In genomic region chr7:33905389-33906032, GRCh38 we compare ENCODE assay signal across 8 cellular contexts. TPM values are rescaled to one million over a fixed set of nuclear protein-coding genes. Genes with fewer than 3 reads are reported as not detected.
A peak's percentile ranks its signal among the peaks of the same experiment; 100 is the strongest.
DNase-seq lines count a peak whose midpoint lies in the region; ATAC-seq lines count a peak whose summit lies in the region.

Gene BMPER, plus strand, starts transcription at chr7:33905539. Its CDS starts 75 bp downstream, at chr7:33905614.

- H3K27ac ChIP-seq in ACC112 (ENCODE audit: low read depth, low read length), result peak within 1 kb of the TSS; percentile 85
- no peak within 1 kb of the TSS for H3K27ac ChIP-seq in ectodermal cell (ENCODE audit: insufficient read depth, low read depth, low read length, poor library complexity, severe bottlenecking)
- no peak within 1 kb of the TSS for H3K27ac ChIP-seq in mesenchymal stem cell (ENCODE audit: low read length, poor library complexity, severe bottlenecking)
- no peak within 1 kb of the TSS for H3K27ac ChIP-seq in thymus (ENCODE audit: low read depth)

- H3K23ac ChIP-seq in mesenchymal stem cell (ENCODE audit: low read length in 2 of 2), result peak within 1 kb of the TSS in 1 of 2 experiments; percentile 99

- peak within 1 kb of the TSS; percentile 38 for H2BK120ac ChIP-seq in mesenchymal stem cell (ENCODE audit: low read depth, low read length)

- 1% methylated on average over 38 to 41 of the region's 47 CpGs for WGBS in ectodermal cell, 2 experiments
- WGBS in mesenchymal stem cell, result 1% methylated on average over 18 of the region's 47 CpGs
- WGBS in thymus, result 3% methylated on average over 45 of the region's 47 CpGs

- peak within 1 kb of the TSS; percentile 40 to 41 for H3K4ac ChIP-seq in mesenchymal stem cell (ENCODE audit: low read depth in 1 of 2, low read length in 2 of 2)

- H3K4me1 ChIP-seq in ACC112 (ENCODE audit: control insufficient read depth, insufficient read depth, low read length, unreplicated experiment) (peaks cover 35% of the 10 kb centered on the region), ectodermal cell (ENCODE audit: control insufficient read depth, insufficient read depth, low read length) (no peaks in the 10 kb centered on the region), mesenchymal stem cell (ENCODE audit: control insufficient read depth, insufficient read depth, low read depth, low read length) (peaks cover 12% of the 10 kb centered on the region), thymus (ENCODE audit: control insufficient read depth, insufficient read depth, low read length) (no peaks in the 10 kb centered on the region)

- H2AK5ac ChIP-seq in mesenchymal stem cell (ENCODE audit: low read length, severe bottlenecking), result no peak within 1 kb of the TSS

- no peaks in the 10 kb centered on the region for H3K79me1 ChIP-seq in mesenchymal stem cell (replicated peaks; ENCODE audit: low read length, poor library complexity, severe bottlenecking)

- H3K9me3 ChIP-seq in ectodermal cell (ENCODE audit: control insufficient read depth, low read length) (no peaks in the 10 kb centered on the region), mesenchymal stem cell (ENCODE audit: control insufficient read depth, low read length) (no peaks in the 10 kb centered on the region), thymus (ENCODE audit: control insufficient read depth) (no peaks in the 10 kb centered on the region)

- H3K79me2 ChIP-seq in ACC112 (ENCODE audit: control insufficient read depth, insufficient read depth, low read length, unreplicated experiment), result peaks cover 19% of the 10 kb centered on the region

- H3K27me3 ChIP-seq in ACC112 (ENCODE audit: insufficient read depth, low read length) (no peaks in the 10 kb centered on the region), ectodermal cell (ENCODE audit: control insufficient read depth, insufficient read depth, low read length, poor library complexity, severe bottlenecking) (peaks cover 62% of the 10 kb centered on the region), mesenchymal stem cell (ENCODE audit: control insufficient read depth in 1 of 2, insufficient read depth in 1 of 2, low read length in 2 of 2) (peaks cover 0 to 32% of the 10 kb centered on the region in 2 experiments), thymus (ENCODE audit: control insufficient read depth, insufficient read depth) (peaks cover 34% of the 10 kb centered on the region)

- H2BK12ac ChIP-seq in mesenchymal stem cell (ENCODE audit: low read length in 2 of 2), result peak within 1 kb of the TSS in 1 of 2 experiments; percentile 75

- ATAC-seq in HG03135 (IDR thresholded peaks at IDR 0.05; ENCODE audit: unreplicated experiment) (no peak), GM21381 (IDR thresholded peaks at IDR 0.05; ENCODE audit: unreplicated experiment) (no peak)

- H2BK5ac ChIP-seq in mesenchymal stem cell (ENCODE audit: low read depth, low read length, poor library complexity, severe bottlenecking), result no peak within 1 kb of the TSS

- H3K4me3 ChIP-seq in ACC112 (ENCODE audit: low read depth, low read length), result peak within 1 kb of the TSS; percentile 93
- H3K4me3 ChIP-seq in ectodermal cell (ENCODE audit: insufficient read depth, low read depth, low read length), result peak within 1 kb of the TSS; percentile 58
- H3K4me3 ChIP-seq in mesenchymal stem cell (ENCODE audit: insufficient read depth in 1 of 2, low read depth in 1 of 2, low read length in 2 of 2), result peak within 1 kb of the TSS; percentile 67 to 91
- peak within 1 kb of the TSS; percentile 38 for H3K4me3 ChIP-seq in thymus (ENCODE audit: low read length)

- H3K18ac ChIP-seq in mesenchymal stem cell (ENCODE audit: low read depth in 1 of 2, low read length in 2 of 2), result peak within 1 kb of the TSS; percentile 33 to 93

- peak within 1 kb of the TSS; percentile 98 for H3K9ac ChIP-seq in mesenchymal stem cell (ENCODE audit: low read length)

- peak within 1 kb of the TSS; percentile 64 for H4K91ac ChIP-seq in mesenchymal stem cell (ENCODE audit: low read length)

- H2AFZ ChIP-seq in ACC112 (ENCODE audit: low read length, unreplicated experiment) (peak within 1 kb of the TSS; percentile 88), mesenchymal stem cell (ENCODE audit: low read depth, low read length) (peak within 1 kb of the TSS; percentile 88)

- H2BK15ac ChIP-seq in mesenchymal stem cell (ENCODE audit: low read depth, poor library complexity, severe bottlenecking), result no peak within 1 kb of the TSS

- H4K8ac ChIP-seq in mesenchymal stem cell (ENCODE audit: low read length), result peak within 1 kb of the TSS; percentile 65

- H3K36me3 ChIP-seq in ACC112 (ENCODE audit: insufficient read depth, low read length) (no peaks in the 10 kb centered on the region), ectodermal cell (ENCODE audit: control insufficient read depth, insufficient read depth, low read length) (no peaks in the 10 kb centered on the region), mesenchymal stem cell (ENCODE audit: control insufficient read depth in 1 of 2, insufficient read depth in 2 of 2, low read depth in 1 of 2, low read length in 2 of 2) (peaks cover 0 to 37% of the 10 kb centered on the region in 2 experiments), thymus (ENCODE audit: control insufficient read depth, insufficient read depth) (no peaks in the 10 kb centered on the region)

- H3K4me2 ChIP-seq in mesenchymal stem cell (ENCODE audit: low read length, poor library complexity, severe bottlenecking), result peak within 1 kb of the TSS; percentile 99

- DNase-seq in H4 (ENCODE audit: low spot score), result peak; percentile 45
- peak; percentile 50 for DNase-seq in RPMI7951 (ENCODE audit: low read depth)
- DNase-seq in mesenchymal stem cell, result peak; percentile 39

- peak within 1 kb of the TSS in 1 of 2 experiments; percentile 95 for H3K14ac ChIP-seq in mesenchymal stem cell (ENCODE audit: low read length in 2 of 2)

RNA-seq across cellular contexts. Expression of gene BMPER, which starts in this region (rescaled TPM):
- total RNA-seq in H4 (2014; rRNA removed; shearing (Covaris generic)), result 0.08 and 0.19 TPM in 2 replicates
- total RNA-seq in RPMI7951 (2014; rRNA removed; shearing (Covaris generic)), result 3.0 and 7.2 TPM in 2 replicates
- polyA plus RNA-seq in ectodermal cell (2013, experiment 1 of 4), result 8.4 TPM
- polyA plus RNA-seq in ectodermal cell (2013, experiment 2 of 4), result 7.3 TPM
- polyA plus RNA-seq in ectodermal cell (2013, experiment 3 of 4), result 5.8 TPM
- polyA plus RNA-seq in ectodermal cell (2013, experiment 4 of 4), result 5.3 TPM
- polyA plus RNA-seq in mesenchymal stem cell (2013, experiment 1 of 2), result 1.4 TPM
- polyA plus RNA-seq in mesenchymal stem cell (2013, experiment 2 of 2), result 1.5 TPM
- polyA plus RNA-seq in thymus, result 4.5 TPM

Comparison
In these comparisons a context has a peak if more than half of its experiments do, and no peak if none do; other contexts are left out.
1. Peak in DNase-seq in H4; RNA of the gene not detected or under 1 TPM.
2. H3K4me3 ChIP-seq: peak in every context shown above with its lines; median percentile 93 in ACC112; 79 in mesenchymal stem cell; 58 in ectodermal cell; 38 in thymus.